In the genomic region with DNA sequence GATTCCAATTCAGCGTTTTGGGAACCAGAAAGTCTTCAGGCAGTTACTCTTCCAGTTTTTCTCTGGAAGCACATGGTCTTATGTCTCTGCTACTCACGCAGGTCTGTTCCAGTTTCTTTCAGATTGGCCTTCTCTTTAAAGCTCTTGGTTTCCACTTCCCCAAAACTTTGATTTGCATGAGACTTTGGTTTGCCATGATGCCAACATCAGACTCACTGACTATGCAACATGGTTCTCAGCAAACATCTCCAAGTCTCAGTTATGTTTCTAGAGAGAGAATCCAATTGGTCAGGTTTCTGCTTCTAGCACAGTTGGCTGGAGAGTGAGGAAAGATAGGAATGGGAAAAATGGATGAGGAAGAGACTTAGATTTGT, we compare ENCODE assay signal across 8 cellular contexts. TPM values are rescaled to one million over a fixed set of nuclear protein-coding genes. Genes with fewer than 3 reads are reported as not detected.
DNase-seq lines count a peak whose midpoint lies in the region; ATAC-seq and TF ChIP-seq lines count a peak whose summit lies in the region.

No MANE protein-coding gene starts in this region.

- H3K36me3 ChIP-seq in BE2C: no peaks in the 10 kb centered on the region

- no peak overlapping the region for H3K4me3 ChIP-seq in BE2C (ENCODE audit: low read depth, low read length)

- H3K36me3 Mint-ChIP-seq in activated naive CD4-positive, alpha-beta T cell treated with anti-CD3 and anti-CD28 coated beads, Interleukin-2, amount 50 U/mL, for 72 hours: peaks cover 27 to 36% of the 10 kb centered on the region in 2 donors

- H3K4me1 ChIP-seq in BE2C: no peaks in the 10 kb centered on the region; the same call in 1 of the 2 replicates

- no peaks in the 10 kb centered on the region for H3K9me3 ChIP-seq in BE2C

- DNase-seq in GF-D8 (lab: John Stamatoyannopoulos, UW) (peak; percentile 50), NK-92 (lab: John Stamatoyannopoulos, UW; ENCODE audit: unreplicated experiment) (no peak), HuH-7 (ENCODE audit: low spot score) (no peak), BE2C (no peak)
- no peak for DNase-seq in activated naive CD4-positive, alpha-beta T cell treated with anti-CD3 and anti-CD28 coated beads, Interleukin-2, amount 50 U/mL, for 72 hours (ENCODE audit: low spot score in 2 of 2)
- DNase-seq in stimulated activated CD4-positive, alpha-beta T cell treated with anti-CD3 and anti-CD28 coated beads, Interleukin-12 subunit alpha, Interleukin-12 subunit beta, amount 100 ng/mL, for 4 hours: no peak

- no peaks in the 10 kb centered on the region for H3K27me3 ChIP-seq in BE2C

- no peak for TF ChIP-seq CTCF in BE2C (IDR thresholded peaks at IDR 0.05; ENCODE audit: low read depth, low read length)

- ATAC-seq in GM19025 (IDR thresholded peaks at IDR 0.05; ENCODE audit: low read depth, unreplicated experiment) (peak; percentile 20), HG03280 (IDR thresholded peaks at IDR 0.05; ENCODE audit: unreplicated experiment) (peak; percentile 31)
- no peak for ATAC-seq in activated naive CD4-positive, alpha-beta T cell treated with anti-CD3 and anti-CD28 coated beads, Interleukin-2, amount 50 U/mL, for 72 hours

- peaks cover 9 to 11% of the 10 kb centered on the region in 2 donors for H3K9me3 Mint-ChIP-seq in activated naive CD4-positive, alpha-beta T cell treated with anti-CD3 and anti-CD28 coated beads, Interleukin-2, amount 50 U/mL, for 72 hours

- peak overlapping the region; percentile 89 to 94 for H3K27ac Mint-ChIP-seq in activated naive CD4-positive, alpha-beta T cell treated with anti-CD3 and anti-CD28 coated beads, Interleukin-2, amount 50 U/mL, for 72 hours

RNA-seq across cellular contexts. Expression of gene AKAP11, which starts 3.1 kb away (rescaled TPM):
- total RNA-seq in activated naive CD4-positive, alpha-beta T cell treated with anti-CD3 and anti-CD28 coated beads, Interleukin-2, amount 50 U/mL, for 72 hours: 10 to 100 TPM; 34.3 to 42.3 TPM
- polyA plus RNA-seq in BE2C (2012; ENCODE audit: insufficient read depth, insufficient read length, low read depth): 22.4 TPM

Comparison
In these comparisons a context has a peak if more than half of its experiments do, and no peak if none do; other contexts are left out.
1. ATAC-seq: peak in GM19025 (single experiment) and HG03280 (single experiment); none in activated naive CD4-positive, alpha-beta T cell treated with anti-CD3 and anti-CD28 coated beads, Interleukin-2, amount 50 U/mL, for 72 hours (0 of 2).